Comparison of ENCODE assay signal across 9 cellular contexts in genomic region chr2:221554769-221555510, GRCh38. TPM values are rescaled to one million over a fixed set of nuclear protein-coding genes. Genes with fewer than 3 reads are reported as not detected.
DNase-seq lines count a peak whose midpoint lies in the region; ATAC-seq and TF ChIP-seq lines count a peak whose summit lies in the region.
"Had no signal": no experiment of that assay in that cellular context is flagged by ENCODE, and none has a peak within 500 bp of the region (broad histone marks: within the 10 kb centered on the region; RNA-seq: fewer than 3 reads in every experiment).

No MANE protein-coding gene starts in this region.

- no peaks in the 10 kb centered on the region for H3F3A ChIP-seq in SK-N-SH (replicated peaks; ENCODE audit: insufficient read depth)

- H3K4me3 Mint-ChIP-seq in IgD-negative memory B cell: peak overlapping the region; percentile 51 to 94 (median 78)

- peak; percentile 97 for ATAC-seq in GM18520 (IDR thresholded peaks at IDR 0.05; ENCODE audit: unreplicated experiment)
- peak; percentile 93 for ATAC-seq in GM21737 (IDR thresholded peaks at IDR 0.05; ENCODE audit: unreplicated experiment)

- H3K36me3 Mint-ChIP-seq in IgD-negative memory B cell: peaks cover 3% of the 10 kb centered on the region

- POLR2A ChIA-PET in SK-N-SH (lab: Yijun Ruan, JAX): no interaction called here

- TF ChIP-seq POLR2A in breast epithelium (IDR thresholded peaks at IDR 0.05): no peak

- H3K9me2 ChIP-seq in SK-N-SH: no peaks in the 10 kb centered on the region

- no peak for TF ChIP-seq RAD21 in SK-N-SH (IDR thresholded peaks at IDR 0.05; ENCODE audit: low read length)

- H4K20me1 ChIP-seq in SK-N-SH (ENCODE audit: insufficient read depth): no peaks in the 10 kb centered on the region

- H3K4me3 ChIP-seq in breast epithelium (no peak overlapping the region), SK-N-SH (ENCODE audit: low read depth in 2 of 2, low read length in 1 of 2) (no peak overlapping the region)
- H3K4me3 ChIP-seq: SK-N-MC had no signal

- H3K27me3 Mint-ChIP-seq in IgD-negative memory B cell: no peaks in the 10 kb centered on the region

- H3K27me3 ChIP-seq in breast epithelium (no peaks in the 10 kb centered on the region), SK-N-SH (ENCODE audit: insufficient read depth) (no peaks in the 10 kb centered on the region)

- H2AFZ ChIP-seq in SK-N-SH (ENCODE audit: low read depth): no peak overlapping the region

- H3K9ac ChIP-seq in SK-N-SH: no peak overlapping the region

- H3K4me2 ChIP-seq in SK-N-SH: no peak overlapping the region

- peaks cover 53 to 70% (median 55%) of the 10 kb centered on the region in 3 donors for H3K4me1 Mint-ChIP-seq in IgD-negative memory B cell

- H3K36me3 ChIP-seq in breast epithelium (no peaks in the 10 kb centered on the region), SK-N-SH (replicated peaks in 1 of 2; ENCODE audit: control insufficient read depth in 1 of 2, insufficient read depth in 2 of 2, low read length in 1 of 2) (no peaks in the 10 kb centered on the region)

- intact Hi-C loops in breast epithelium (cut with DNase I; ENCODE audit: low total_unique reads): no loop called here

- no peaks in the 10 kb centered on the region for H3K4me1 ChIP-seq in breast epithelium
- no peaks in the 10 kb centered on the region for H3K4me1 ChIP-seq in SK-N-SH (ENCODE audit: control insufficient read depth in 1 of 2, insufficient read depth in 2 of 2, low read depth in 1 of 2, low read length in 1 of 2)

- DNase-seq in left kidney (ENCODE audit: low read depth, low spot score) (peak; percentile 23), hypothalamus (lab: John Stamatoyannopoulos, UW) (no peak), breast epithelium (ENCODE audit: low spot score in 2 of 2) (no peak), NCI-H345 treated with DMSO at 0.1 percent for 48 hours (lab: John Stamatoyannopoulos, UW; ENCODE audit: unreplicated experiment) (no peak), SK-N-SH (no peak)

- no peak for TF ChIP-seq EP300 in SK-N-SH (IDR thresholded peaks at IDR 0.05; ENCODE audit: borderline replicate concordance in 1 of 2, low read depth in 1 of 2, low read length in 1 of 2)

- no peaks in the 10 kb centered on the region for H3K79me2 ChIP-seq in SK-N-SH (ENCODE audit: insufficient read depth)

- H3K9me3 Mint-ChIP-seq in IgD-negative memory B cell: no peaks in the 10 kb centered on the region

- H3K27ac Mint-ChIP-seq in IgD-negative memory B cell: peak overlapping the region; percentile 76 to 92 (median 89)

- TF ChIP-seq CTCF in breast epithelium (IDR thresholded peaks at IDR 0.05) (no peak), SK-N-SH (IDR thresholded peaks at IDR 0.05) (no peak)

- H3K27ac ChIP-seq in breast epithelium (peak overlapping the region in 1 of 2 donors; percentile 5), SK-N-SH (ENCODE audit: low read depth in 2 of 2, low read length in 1 of 2) (no peak overlapping the region)
- H3K27ac ChIP-seq: SK-N-MC had no signal

- CTCF ChIA-PET in SK-N-SH (lab: Yijun Ruan, JAX): interaction anchor here (1.9 to 3.2 kb wide), 2 partner anchors 11 to 18 kb away, joined by 6 to 10 read pairs; no protein-coding TSS in a partner anchor

- WGBS in SK-N-SH (ENCODE audit: low lambda C conversion rate): 3% methylated on average over 4 of the region's 4 CpGs

- H3K9me3 ChIP-seq in breast epithelium (no peaks in the 10 kb centered on the region), SK-N-SH (no peaks in the 10 kb centered on the region)

TF ChIP-seq in SK-N-SH, 30 proteins besides CTCF, POLR2A, EP300 and RAD21:
- TF ChIP-seq FOXJ3 (CRISPR knock-in tag; IDR thresholded peaks at IDR 0.05) (no peak), ELF1 (IDR thresholded peaks at IDR 0.05) (no peak), GABPA (IDR thresholded peaks at IDR 0.05; ENCODE audit: low read depth) (no peak), NRF1 (IDR thresholded peaks at IDR 0.05; ENCODE audit: low read depth, low read length) (no peak), YY1 (IDR thresholded peaks at IDR 0.05; ENCODE audit: low read depth) (no peak)

RNA-seq across cellular contexts. Expression of gene EPHA4, which starts 17.2 kb away (rescaled TPM):
- 29.3 TPM for polyA plus RNA-seq in IgD-negative memory B cell
- total RNA-seq in breast epithelium: 10 to 100 TPM; 12.8 to 44.2 (median 18.6) TPM
- 0.73 and 0.90 TPM in 2 replicates for polyA plus RNA-seq in SK-N-SH (2012; rRNA removed)
- 0.62 and 0.76 TPM in 2 replicates for polyA plus RNA-seq in SK-N-SH (2012; cell fraction: cytosol; rRNA removed)
- polyA plus RNA-seq in SK-N-SH (2012; cell fraction: nucleus; rRNA removed): 1.3 and 1.8 TPM in 2 replicates

Comparison
In these comparisons a context has a peak if more than half of its experiments do, and no peak if none do; other contexts are left out.
1. RNA of gene EPHA4, which starts 17.2 kb away (polyA plus RNA-seq): 29.3 TPM in IgD-negative memory B cell (single experiment); 0.62 to 1.8 TPM in SK-N-SH; every median in the first group is over 10 times any median in the second.